In genomic region chr6:37791156-37791919, GRCh38 we compare ENCODE assay signal across 8 cellular contexts. TPM values are rescaled to one million over a fixed set of nuclear protein-coding genes. Genes with fewer than 3 reads are reported as not detected.
A peak's percentile ranks its signal among the peaks of the same experiment; 100 is the strongest.
DNase-seq lines count a peak whose midpoint lies in the region; ATAC-seq and TF ChIP-seq lines count a peak whose summit lies in the region.

No MANE protein-coding gene starts in this region.

- DNase-seq in GM13977 (ENCODE audit: low spot score) (peak; percentile 85), NCI-H1694 (lab: John Stamatoyannopoulos, UW) (peak; percentile 93), T-cell (peak; percentile 41 to 80 (median 64)), adipocyte (ENCODE audit: low read depth) (peak; percentile 98), heart left ventricle (peak; percentile 91 to 95 (median 94)), putamen (ENCODE audit: low spot score) (peak; percentile 95)

- intact Hi-C loops in heart left ventricle (cut with DNase I), result loop anchor here (1.0 to 10.0 kb wide), 15 partner anchors 63 to 706 kb away; no protein-coding TSS in a partner anchor

- WGBS in heart left ventricle, 4 donors, result 22 to 31% (median 23%) methylated on average over 8 to 10 of the region's 10 CpGs

- no peak overlapping the region for H3K4me3 Mint-ChIP-seq in T-cell

- no peaks in the 10 kb centered on the region for H3K27me3 Mint-ChIP-seq in T-cell

- peaks cover 0 to 9% (median 8%) of the 10 kb centered on the region in 3 donors for H3K4me1 Mint-ChIP-seq in T-cell

- TF ChIP-seq CTCF in GM13977 (IDR thresholded peaks at IDR 0.05; ENCODE audit: extremely low read depth, insufficient read depth, missing control alignments), result peak; percentile 91
- TF ChIP-seq CTCF in heart left ventricle (IDR thresholded peaks at IDR 0.05), result peak; percentile 91 to 98 (median 94)

- no peak overlapping the region for H3K27ac ChIP-seq in heart left ventricle

- H3K9me3 Mint-ChIP-seq in T-cell, result no peaks in the 10 kb centered on the region

- H3K9me3 ChIP-seq in adipocyte (ENCODE audit: control insufficient read depth, low read length) (no peaks in the 10 kb centered on the region), heart left ventricle (no peaks in the 10 kb centered on the region)

- H3K27me3 ChIP-seq in adipocyte (replicated peaks; ENCODE audit: control insufficient read depth, insufficient read depth, low read length), result no peaks in the 10 kb centered on the region
- no peaks in the 10 kb centered on the region for H3K27me3 ChIP-seq in heart left ventricle

- no peaks in the 10 kb centered on the region for H3K36me3 Mint-ChIP-seq in T-cell

- H3K4me1 ChIP-seq in adipocyte (ENCODE audit: control insufficient read depth, insufficient read depth, low read length) (peaks cover 28% of the 10 kb centered on the region), heart left ventricle (peaks cover 0 to 20% (median 9%) of the 10 kb centered on the region in 12 donors)

- POLR2A ChIA-PET in T-cell (lab: Charles Lee), result interaction anchor here in 1 of 2 donors (0.5 kb wide), 1 partner anchor 94 kb away, joined by 11 read pairs; the partner anchor contains the start of gene MDGA1

- H3K9ac ChIP-seq in adipocyte (ENCODE audit: low read length), result no peak overlapping the region

- H3K36me3 ChIP-seq in adipocyte (ENCODE audit: control insufficient read depth, insufficient read depth, low read length, severe bottlenecking), result no peaks in the 10 kb centered on the region
- H3K36me3 ChIP-seq in heart left ventricle, result no peaks in the 10 kb centered on the region

- CTCF ChIA-PET in T-cell (lab: Charles Lee), result interaction anchor here (0.5 to 1.4 kb wide), 8 partner anchors 15 to 1158 kb away, joined by 3 to 6 read pairs (median 4); no protein-coding TSS in a partner anchor

- peak overlapping the region in 1 of 2 donors; percentile 47 for H3K27ac Mint-ChIP-seq in T-cell

- no peak for TF ChIP-seq POLR2A in heart left ventricle (IDR thresholded peaks at IDR 0.05)

- in situ Hi-C loops in GM13977 (cut with MboI; ENCODE audit: low pct_unique_long_range_greater_than_20kb, low sequenced_read_pairs, unreplicated experiment), result loop anchor here (10.0 kb wide), 1 partner anchor 223 kb away; no protein-coding TSS in a partner anchor

- H3K4me3 ChIP-seq in adipocyte (ENCODE audit: low read length), result no peak overlapping the region
- H3K4me3 ChIP-seq in heart left ventricle, result no peak overlapping the region

- ATAC-seq in HG02938 (IDR thresholded peaks at IDR 0.05; ENCODE audit: unreplicated experiment) (peak; percentile 91), T-cell (replicated peaks in 1 of 4) (peak; percentile 98 to 100 (median 100)), heart left ventricle (peak; percentile 97 to 99 (median 99)), HG03457 (IDR thresholded peaks at IDR 0.05; ENCODE audit: unreplicated experiment) (no peak)

RNA-seq across cellular contexts. Expression of gene ZFAND3, which starts 28.2 kb away (rescaled TPM):
- total RNA-seq in T-cell, result 10 to 100 TPM; 35.6 to 59.3 (median 36.4) TPM
- total RNA-seq in heart left ventricle, result 100 to 1,000 TPM in 5 of 9 donors, 10 to 100 TPM in 4; 36.0 to 114 (median 100) TPM
- 10 to 100 TPM; 29.1 to 83.2 TPM for polyA plus RNA-seq in heart left ventricle
